8 cellular contexts compared by ENCODE assay signal in the genomic region with DNA sequence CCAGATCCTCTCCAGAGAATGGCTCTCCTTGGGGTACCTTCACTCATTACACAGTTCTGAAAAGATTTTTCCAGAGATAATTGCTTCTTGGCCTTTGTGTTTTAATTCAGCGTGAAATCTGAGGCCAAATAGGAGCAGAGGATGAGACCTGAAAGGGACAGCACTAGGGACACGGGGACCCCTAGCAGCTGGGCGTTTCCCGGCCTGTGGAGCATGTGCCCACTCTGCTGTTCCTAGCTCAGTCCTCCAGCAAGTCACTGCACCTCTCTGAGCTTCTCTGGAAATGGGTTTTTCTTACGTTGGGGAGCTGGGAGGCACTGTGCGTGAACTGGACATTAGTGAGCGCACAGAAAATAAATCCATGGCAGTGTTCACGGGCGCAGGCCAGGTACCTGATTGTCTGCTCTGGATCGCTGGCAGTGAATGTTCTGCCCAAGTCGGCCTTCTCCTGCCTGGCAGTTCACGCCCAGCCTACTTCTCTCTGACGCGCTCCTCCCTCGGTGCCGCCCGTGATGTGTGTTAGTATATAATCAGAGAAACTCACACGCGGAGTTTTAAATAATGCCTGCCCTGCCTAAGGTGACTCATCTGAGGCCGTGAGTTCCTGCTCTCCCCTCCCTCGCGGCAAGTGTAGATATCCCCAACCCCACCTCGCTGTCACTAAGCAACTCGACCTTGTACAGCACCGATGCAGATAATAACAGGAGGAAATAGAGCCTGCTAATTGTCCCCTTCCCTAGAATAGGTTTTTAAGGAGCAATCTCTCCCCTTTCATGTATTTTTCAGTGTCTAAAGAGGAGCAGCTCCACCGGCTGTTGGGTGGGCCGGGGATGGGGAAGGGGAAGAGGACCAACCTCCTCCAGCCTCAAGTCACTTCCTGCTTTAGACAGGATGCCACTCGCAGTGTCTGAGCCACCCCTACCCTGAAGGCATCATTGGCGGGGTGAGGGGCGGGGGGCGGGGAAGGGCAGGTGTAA. TPM values are rescaled to one million over a fixed set of nuclear protein-coding genes. Genes with fewer than 3 reads are reported as not detected.
DNase-seq lines count a peak whose midpoint lies in the region; ATAC-seq and TF ChIP-seq lines count a peak whose summit lies in the region.

No MANE protein-coding gene starts in this region.

- peak; percentile 80 for ATAC-seq in foreskin keratinocyte
- no peak for ATAC-seq in HG02571 (IDR thresholded peaks at IDR 0.05; ENCODE audit: unreplicated experiment)

- H3K4me1 ChIP-seq in foreskin keratinocyte, result peaks cover 5% of the 10 kb centered on the region

- peaks cover 9 to 20% of the 10 kb centered on the region in 2 donors for H3K36me3 Mint-ChIP-seq in CD14-positive monocyte
- H3K36me3 Mint-ChIP-seq in HFFc6 (ENCODE audit: low read depth), result peaks cover 9% of the 10 kb centered on the region; the same call in 1 of the 2 replicates

- peaks cover 0 to 10% (median 4%) of the 10 kb centered on the region in 7 donors for H3K9me3 Mint-ChIP-seq in CD14-positive monocyte
- H3K9me3 Mint-ChIP-seq in HFFc6, result no peaks in the 10 kb centered on the region

- H3K27ac Mint-ChIP-seq in CD14-positive monocyte (peak overlapping the region in 3 of 7 donors; percentile 3 to 79 (median 32)), HFFc6 (no peak overlapping the region)

- peaks cover 54 to 69% (median 67%) of the 10 kb centered on the region in 3 donors for H3K27me3 Mint-ChIP-seq in CD14-positive monocyte (ENCODE audit: low read depth in 3 of 3)
- H3K27me3 Mint-ChIP-seq in HFFc6 (ENCODE audit: insufficient read depth), result peaks cover 13% of the 10 kb centered on the region

- intact Hi-C loops in CD14-positive monocyte (cut with micrococcal nuclease), result loop anchor here in 1 of 2 donors (5.0 kb wide), 1 partner anchor 43 kb away; a partner anchor contains a TSS

- peak overlapping the region; percentile 21 to 86 for H3K4me3 Mint-ChIP-seq in CD14-positive monocyte
- H3K4me3 Mint-ChIP-seq in HFFc6, result no peak overlapping the region

- DNase-seq in CD14-positive monocyte (ENCODE audit: low spot score) (peak; percentile 66), NCI-H2227 (lab: John Stamatoyannopoulos, UW; ENCODE audit: unreplicated experiment) (peak; percentile 87), foreskin keratinocyte (peak; percentile 48 to 68), GM10266 (ENCODE audit: extremely low spot score) (no peak), HFFc6 (no peak)
- peak; percentile 59 for DNase-seq in activated CD8-positive, alpha-beta memory T cell treated with anti-CD3 and anti-CD28 coated beads, Interleukin-2, amount 50 U/mL, for 48 hours
- DNase-seq in stimulated activated CD4-positive, alpha-beta T cell treated with anti-CD3 and anti-CD28 coated beads, Interleukin-1b, Interleukin-23, amount 100 ng/mL, for 48 hours, result peak; percentile 57

- H3K27me3 ChIP-seq in foreskin keratinocyte, result no peaks in the 10 kb centered on the region

- H3K4me1 Mint-ChIP-seq in CD14-positive monocyte, result peaks cover 47% of the 10 kb centered on the region
- H3K4me1 Mint-ChIP-seq in HFFc6 (ENCODE audit: low read depth), result peaks cover 49% of the 10 kb centered on the region

- no peak overlapping the region for H3K27ac ChIP-seq in foreskin keratinocyte

- TF ChIP-seq CTCF in CD14-positive monocyte (IDR thresholded peaks at IDR 0.05), result no peak
- no peak for TF ChIP-seq CTCF in foreskin keratinocyte (conservative IDR thresholded peaks at IDR 0.05)
- TF ChIP-seq CTCF in GM10266 (IDR thresholded peaks at IDR 0.05; ENCODE audit: control insufficient read depth, insufficient read depth, low read depth, missing control alignments), result no peak
- no peak for TF ChIP-seq CTCF in HFFc6 (IDR thresholded peaks at IDR 0.05)

RNA-seq across cellular contexts. Expression of a gene that starts 2.7 kb away (rescaled TPM):
- polyA plus RNA-seq in CD14-positive monocyte, result 1 to 10 TPM; 2.4 to 4.2 TPM
- total RNA-seq in foreskin keratinocyte, result 31.2 and 34.6 TPM in 2 replicates
- polyA plus RNA-seq in foreskin keratinocyte, result 35.5 and 41.1 TPM in 2 replicates
- 100 to 1,000 TPM; 114 to 152 (median 120) TPM for total RNA-seq in HFFc6 (2021; fragmentation: NEBNext Ultra II Directional; extraction: Animal tissue kit (Norgen Biotek cat#: 25700))

RNA-seq across cellular contexts. Expression of a gene that starts 41.6 kb away (rescaled TPM):
- 1 to 10 TPM; 5.9 to 7.8 TPM for polyA plus RNA-seq in CD14-positive monocyte
- 13.1 and 13.2 TPM in 2 replicates for total RNA-seq in foreskin keratinocyte
- polyA plus RNA-seq in foreskin keratinocyte, result 19.7 and 22.4 TPM in 2 replicates
- 10 to 100 TPM in 5 of 6 experiments, 1 to 10 TPM in 1; 9.3 to 14.6 (median 11.9) TPM for total RNA-seq in HFFc6 (2021; fragmentation: NEBNext Ultra II Directional; extraction: Animal tissue kit (Norgen Biotek cat#: 25700))

Comparison
In these comparisons a context has a peak if more than half of its experiments do, and no peak if none do; other contexts are left out.
1. DNase-seq: peak in CD14-positive monocyte (single experiment), NCI-H2227 (single experiment), activated CD8-positive, alpha-beta memory T cell treated with anti-CD3 and anti-CD28 coated beads, Interleukin-2, amount 50 U/mL, for 48 hours (single experiment), foreskin keratinocyte (2 of 2) and stimulated activated CD4-positive, alpha-beta T cell treated with anti-CD3 and anti-CD28 coated beads, Interleukin-1b, Interleukin-23, amount 100 ng/mL, for 48 hours (single experiment); none in GM10266 (single experiment) and HFFc6 (single experiment).